ENCODE assay signal across 9 cellular contexts in the genomic region with DNA sequence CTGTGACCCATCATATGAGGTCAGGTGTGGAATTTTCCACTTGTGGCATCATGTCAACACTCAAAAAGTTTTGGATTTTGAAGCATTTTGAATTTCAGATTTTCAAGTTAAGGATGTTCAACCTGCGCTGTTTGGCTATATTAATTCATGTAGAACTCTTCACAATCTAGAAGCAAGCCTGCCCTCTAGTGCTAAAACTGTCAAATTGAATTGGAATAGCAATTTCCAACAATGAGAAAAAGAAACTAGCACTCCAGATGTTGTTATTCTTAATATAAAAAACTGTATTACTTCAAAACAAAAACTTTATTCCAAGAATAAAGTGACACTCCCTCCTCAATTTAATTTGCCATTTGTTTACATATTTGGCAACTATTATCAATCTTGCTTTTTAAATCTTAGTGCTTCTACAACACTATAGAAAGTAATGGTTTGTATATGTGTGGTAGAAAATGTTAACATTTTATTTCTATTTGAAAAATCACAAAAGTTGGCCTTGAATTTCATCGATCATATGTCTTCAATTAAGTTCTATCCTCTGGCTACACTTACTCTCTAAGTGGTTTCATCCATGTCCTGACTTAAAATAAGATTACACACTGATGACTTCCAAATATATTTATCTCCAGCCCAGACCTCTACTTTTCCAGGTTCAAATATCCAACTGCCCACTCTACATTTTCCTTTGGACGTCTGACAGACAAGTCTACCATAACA. TPM values are rescaled to one million over a fixed set of nuclear protein-coding genes. Genes with fewer than 3 reads are reported as not detected.
A peak's percentile ranks its signal among the peaks of the same experiment; 100 is the strongest.
DNase-seq lines count a peak whose midpoint lies in the region; ATAC-seq and TF ChIP-seq lines count a peak whose summit lies in the region.
"Had no signal": no experiment of that assay in that cellular context is flagged by ENCODE, and none has a peak within 500 bp of the region (broad histone marks: within the 10 kb centered on the region; RNA-seq: fewer than 3 reads in every experiment).

No MANE protein-coding gene starts in this region.

- ATAC-seq in HG02763 (IDR thresholded peaks at IDR 0.05; ENCODE audit: unreplicated experiment) (peak; percentile 72), GM21737 (IDR thresholded peaks at IDR 0.05; ENCODE audit: unreplicated experiment) (no peak)

- TF ChIP-seq CTCF in GM10266 (IDR thresholded peaks at IDR 0.05; ENCODE audit: control insufficient read depth, insufficient read depth, low read depth, missing control alignments) (peak; percentile 51), mesothelial cell of epicardium (IDR thresholded peaks at IDR 0.05; ENCODE audit: unreplicated experiment) (peak; percentile 63)

- H3K9me3 Mint-ChIP-seq in mesothelial cell of epicardium, result peaks cover 5% of the 10 kb centered on the region
- H3K9me3 Mint-ChIP-seq: memory B cell had no signal

- DNase-seq in AG08396 (ENCODE audit: low spot score) (peak; percentile 8), GM10266 (ENCODE audit: extremely low spot score) (peak; percentile 9), NCI-H526 (lab: John Stamatoyannopoulos, UW) (peak; percentile 37 to 74), cerebellar cortex (ENCODE audit: low spot score) (peak; percentile 41), mesothelial cell of epicardium (ENCODE audit: low spot score in 2 of 2, unreplicated experiment in 2 of 2) (no peak)
- no peak for DNase-seq in stimulated activated CD4-positive, alpha-beta T cell treated with anti-CD3 and anti-CD28 coated beads, Interleukin-4, amount 100 ng/mL, for 4 hours

- H3K4me3 Mint-ChIP-seq in mesothelial cell of epicardium, result no peak overlapping the region
- H3K4me3 Mint-ChIP-seq: memory B cell had no signal

- H3K36me3 Mint-ChIP-seq in mesothelial cell of epicardium, result peaks cover 2% of the 10 kb centered on the region
- H3K36me3 Mint-ChIP-seq: memory B cell had no signal

- no peak overlapping the region for H3K27ac Mint-ChIP-seq in mesothelial cell of epicardium
- H3K27ac Mint-ChIP-seq: memory B cell had no signal

- H3K4me1 Mint-ChIP-seq in mesothelial cell of epicardium, result no peaks in the 10 kb centered on the region
- H3K4me1 Mint-ChIP-seq: memory B cell had no signal

- no peaks in the 10 kb centered on the region for H3K27me3 Mint-ChIP-seq in mesothelial cell of epicardium (ENCODE audit: low read depth)
- H3K27me3 Mint-ChIP-seq: memory B cell had no signal

RNA-seq across cellular contexts. Expression of gene DCUN1D5, which starts 36.6 kb away (rescaled TPM):
- total RNA-seq in mesothelial cell of epicardium, result 32.3 to 33.7 TPM (median 33.2 TPM) in 3 replicates

RNA-seq across cellular contexts. Expression of gene DYNC2H1, which starts 53.9 kb away (rescaled TPM):
- 17.4 to 19.3 TPM (median 18.0 TPM) in 3 replicates for total RNA-seq in mesothelial cell of epicardium

Comparison
In these comparisons a context has a peak if more than half of its experiments do, and no peak if none do; other contexts are left out.
1. DNase-seq: peak in AG08396 (single experiment), GM10266 (single experiment), NCI-H526 (2 of 2) and cerebellar cortex (single experiment); none in mesothelial cell of epicardium (0 of 2) and stimulated activated CD4-positive, alpha-beta T cell treated with anti-CD3 and anti-CD28 coated beads, Interleukin-4, amount 100 ng/mL, for 4 hours (0 of 2).